In genomic region chr6:110815260-110816109, GRCh38 we compare ENCODE assay signal across 8 cellular contexts. TPM values are rescaled to one million over a fixed set of nuclear protein-coding genes. Genes with fewer than 3 reads are reported as not detected.
DNase-seq lines count a peak whose midpoint lies in the region; ATAC-seq and TF ChIP-seq lines count a peak whose summit lies in the region.

TSS of gene CDK19 (minus strand) at chr6:110815469. CDS start at chr6:110815136, 333 bp downstream.

- CTCF ChIA-PET in activated CD4-positive, alpha-beta memory T cell treated with anti-CD3 and anti-CD28 coated beads for 36 hours (lab: Charles Lee) = interaction anchor here (1.0 to 4.1 kb wide), 7 partner anchors 58 to 394 kb away, joined by 3 to 26 read pairs (median 4); partner anchors contain the start of gene AMD1

- H3K4me1 ChIP-seq in right lobe of liver = peaks cover 0 to 11% (median 5%) of the 10 kb centered on the region in 4 donors

- intact Hi-C loops in activated CD4-positive, alpha-beta memory T cell treated with anti-CD3 and anti-CD28 coated beads for 36 hours (cut with micrococcal nuclease) = loop anchor here (1.0 to 5.0 kb wide), 11 partner anchors 59 to 1721 kb away; partner anchors contain the start of genes AMD1, CDC40, CEP57L1 and FAM229B
- intact Hi-C loops in dorsolateral prefrontal cortex (cut with DNase I) (loop anchor here (1.0 to 5.0 kb wide), 6 partner anchors 59 to 283 kb away; partner anchors contain the start of genes GTF3C6 (in 2 of the 2) and AMD1 (in 1 of the 2)), right lobe of liver (cut with DNase I) (no loop called here)

- H3K9me3 Mint-ChIP-seq in activated CD4-positive, alpha-beta memory T cell treated with anti-CD3 and anti-CD28 coated beads for 36 hours = no peaks in the 10 kb centered on the region

- peak within 1 kb of the TSS; percentile 100 for H3K27ac Mint-ChIP-seq in activated CD4-positive, alpha-beta memory T cell treated with anti-CD3 and anti-CD28 coated beads for 36 hours

- POLR2A ChIA-PET in activated CD4-positive, alpha-beta memory T cell treated with anti-CD3 and anti-CD28 coated beads for 36 hours (lab: Charles Lee) = interaction anchor here (0.6 to 4.1 kb wide), 18 partner anchors 32 to 1720 kb away, joined by 3 to 250 read pairs (median 4); partner anchors contain the start of genes AMD1, CEP57L1, GTF3C6 and SESN1

- H3K36me3 ChIP-seq in right lobe of liver = no peaks in the 10 kb centered on the region

- ATAC-seq in GM19438 (IDR thresholded peaks at IDR 0.05; ENCODE audit: low read depth, unreplicated experiment) (peak; percentile 72), HG03575 (IDR thresholded peaks at IDR 0.05; ENCODE audit: extremely low read depth, insufficient number of reproducible peaks, low FRiP score, unreplicated experiment) (peak; percentile 32), right lobe of liver (peak; percentile 92 to 97 (median 93))

- H3K4me1 Mint-ChIP-seq in activated CD4-positive, alpha-beta memory T cell treated with anti-CD3 and anti-CD28 coated beads for 36 hours (ENCODE audit: low read depth) = peaks cover 34% of the 10 kb centered on the region

- peak in 13 of 56 donors; percentile 5 to 45 (median 21) for TF ChIP-seq CTCF in dorsolateral prefrontal cortex (IDR thresholded peaks at IDR 0.05 in 54 of 56, conservative IDR thresholded peaks at IDR 0.05 in 2 of 56; ENCODE audit: low read depth in 1 of 56, partially characterized antibody in 56 of 56)
- peak in 1 of 4 donors; percentile 4 for TF ChIP-seq CTCF in right lobe of liver (IDR thresholded peaks at IDR 0.05)

- peak within 1 kb of the TSS; percentile 83 to 99 (median 97) for H3K27ac ChIP-seq in dorsolateral prefrontal cortex
- peak within 1 kb of the TSS; percentile 89 to 97 (median 91) for H3K27ac ChIP-seq in right lobe of liver

- DNase-seq in CD1c-positive myeloid dendritic cell (ENCODE audit: extremely low spot score) = peak; percentile 99
- peak; percentile 99 for DNase-seq in NCI-H82 treated with DMSO at 0.1 percent for 48 hours (lab: John Stamatoyannopoulos, UW; ENCODE audit: unreplicated experiment)
- DNase-seq in activated CD4-positive, alpha-beta memory T cell treated with anti-CD3 and anti-CD28 coated beads for 36 hours = peak; percentile 99
- DNase-seq in dorsolateral prefrontal cortex = peak; percentile 97 to 98 (median 98)
- peak; percentile 99 for DNase-seq in right lobe of liver
- peak; percentile 95 to 99 for DNase-seq in stimulated activated CD4-positive, alpha-beta T cell treated with anti-CD3 and anti-CD28 coated beads, Interleukin-4, amount 100 ng/mL, for 4 hours

- H3K27me3 ChIP-seq in dorsolateral prefrontal cortex = no peaks in the 10 kb centered on the region
- no peaks in the 10 kb centered on the region for H3K27me3 ChIP-seq in right lobe of liver

- H3K4me3 Mint-ChIP-seq in activated CD4-positive, alpha-beta memory T cell treated with anti-CD3 and anti-CD28 coated beads for 36 hours = peak within 1 kb of the TSS; percentile 98

- no peaks in the 10 kb centered on the region for H3K9me3 ChIP-seq in right lobe of liver

- TF ChIP-seq POLR2A in right lobe of liver (IDR thresholded peaks at IDR 0.05) = peak; percentile 93

- H3K27me3 Mint-ChIP-seq in activated CD4-positive, alpha-beta memory T cell treated with anti-CD3 and anti-CD28 coated beads for 36 hours = no peaks in the 10 kb centered on the region

- H3K4me3 ChIP-seq in dorsolateral prefrontal cortex (peak within 1 kb of the TSS; percentile 69 to 100 (median 95)), right lobe of liver (peak within 1 kb of the TSS; percentile 62 to 98 (median 95))

- H3K36me3 Mint-ChIP-seq in activated CD4-positive, alpha-beta memory T cell treated with anti-CD3 and anti-CD28 coated beads for 36 hours = no peaks in the 10 kb centered on the region

- 1% methylated on average over 31 of the region's 59 CpGs for WGBS in right lobe of liver (ENCODE audit: insufficient coverage, low coverage, low lambda C conversion rate, missing lambda C conversion rate)

RNA-seq across cellular contexts. Expression of gene CDK19, which starts in this region (rescaled TPM):
- 10 to 100 TPM; 18.2 to 18.4 TPM for total RNA-seq in activated CD4-positive, alpha-beta memory T cell treated with anti-CD3 and anti-CD28 coated beads for 36 hours
- 100 to 1,000 TPM in 6 of 120 experiments, 10 to 100 TPM in 114; 35.3 to 155 (median 56.4) TPM for total RNA-seq in dorsolateral prefrontal cortex
- total RNA-seq in right lobe of liver = 1 to 10 TPM; 2.8 to 7.9 (median 5.5) TPM

Comparison
In these comparisons a context has a peak if more than half of its experiments do, and no peak if none do; other contexts are left out.
1. Peak in every context shown above with its lines: DNase-seq, ATAC-seq, H3K4me3 ChIP-seq and H3K27ac ChIP-seq.
2. ATAC-seq: peak in every context shown above with its lines; median percentile 93 in right lobe of liver; 72 in GM19438; 32 in HG03575.
3. intact Hi-C loops: an anchor here in activated CD4-positive, alpha-beta memory T cell treated with anti-CD3 and anti-CD28 coated beads for 36 hours (1.0 to 5.0 kb wide) and dorsolateral prefrontal cortex (1.0 to 5.0 kb wide); none called in right lobe of liver.